Comparison of ENCODE assay signal across 8 cellular contexts in genomic region chr10:101783736-101784118, GRCh38. TPM values are rescaled to one million over a fixed set of nuclear protein-coding genes. Genes with fewer than 3 reads are reported as not detected.
A peak's percentile ranks its signal among the peaks of the same experiment; 100 is the strongest.
DNase-seq lines count a peak whose midpoint lies in the region; ATAC-seq, FAIRE-seq and TF ChIP-seq lines count a peak whose summit lies in the region.

No MANE protein-coding gene starts in this region.

- H3K9me3 ChIP-seq in astrocyte (ENCODE audit: insufficient read depth, low read depth, low read length) = no peaks in the 10 kb centered on the region
- no peaks in the 10 kb centered on the region for H3K9me3 ChIP-seq in mesenchymal stem cell (ENCODE audit: control insufficient read depth, low read length)

- H2AFZ ChIP-seq in astrocyte (ENCODE audit: low read depth, low read length) (no peak overlapping the region), mesenchymal stem cell (ENCODE audit: low read depth, low read length) (no peak overlapping the region)

- no peak overlapping the region for H4K91ac ChIP-seq in mesenchymal stem cell (ENCODE audit: low read length)

- H2BK12ac ChIP-seq in mesenchymal stem cell (ENCODE audit: low read length in 2 of 2) = no peak overlapping the region

- no peak overlapping the region for H2AK5ac ChIP-seq in mesenchymal stem cell (ENCODE audit: low read length, severe bottlenecking)

- H3K27ac ChIP-seq in astrocyte (ENCODE audit: low read depth, low read length) = peak overlapping the region; percentile 29
- peak overlapping the region; percentile 11 for H3K27ac ChIP-seq in mesenchymal stem cell (ENCODE audit: low read length, poor library complexity, severe bottlenecking)

- peaks cover 32% of the 10 kb centered on the region for H3K4me1 ChIP-seq in astrocyte (ENCODE audit: insufficient read depth, low read length)
- H3K4me1 ChIP-seq in mesenchymal stem cell (ENCODE audit: control insufficient read depth, insufficient read depth, low read depth, low read length) = peaks cover 36% of the 10 kb centered on the region

- DNase-seq in ACHN (peak; percentile 37), HFFc6 (no peak), astrocyte (ENCODE audit: low read depth) (no peak), mesenchymal stem cell (no peak), hypothalamus (lab: John Stamatoyannopoulos, UW) (no peak), cerebellum (ENCODE audit: low spot score) (no peak)

- no peaks in the 10 kb centered on the region; the same call in 1 of the 2 replicates for H3K9me3 Mint-ChIP-seq in HFFc6
- no peaks in the 10 kb centered on the region for H3K9me3 Mint-ChIP-seq in astrocyte (ENCODE audit: unreplicated experiment)

- H3K36me3 Mint-ChIP-seq in HFFc6 (ENCODE audit: low read depth) (peaks cover 14% of the 10 kb centered on the region), astrocyte (ENCODE audit: low read depth, unreplicated experiment) (peaks cover 3% of the 10 kb centered on the region)

- in situ Hi-C loops in ACHN (cut with HindIII; ENCODE audit: low pct_ligation_motif_present, low pct_unique_long_range_greater_than_20kb, low sequenced_read_pairs) = no loop called here

- TF ChIP-seq CTCF in HFFc6 (IDR thresholded peaks at IDR 0.05) = no peak
- TF ChIP-seq CTCF in astrocyte (IDR thresholded peaks at IDR 0.05; ENCODE audit: insufficient read depth, low read depth, low read length) = no peak

- H3K4me3 ChIP-seq in astrocyte (ENCODE audit: insufficient read depth, low read depth, low read length) = peak overlapping the region; percentile 83
- peak overlapping the region in 1 of 2 experiments; percentile 95 for H3K4me3 ChIP-seq in mesenchymal stem cell (ENCODE audit: insufficient read depth in 1 of 2, low read depth in 1 of 2, low read length in 2 of 2)

- peak overlapping the region; percentile 98 for H3K4me3 Mint-ChIP-seq in HFFc6
- peak overlapping the region; percentile 96 for H3K4me3 Mint-ChIP-seq in astrocyte (ENCODE audit: unreplicated experiment)

- H3K79me1 ChIP-seq in mesenchymal stem cell (replicated peaks; ENCODE audit: low read length, poor library complexity, severe bottlenecking) = peaks cover 15% of the 10 kb centered on the region

- H2BK5ac ChIP-seq in mesenchymal stem cell (ENCODE audit: low read depth, low read length, poor library complexity, severe bottlenecking) = no peak overlapping the region

- peak overlapping the region; percentile 69 for H4K8ac ChIP-seq in mesenchymal stem cell (ENCODE audit: low read length)

- peaks cover 7% of the 10 kb centered on the region for H3K27me3 ChIP-seq in astrocyte (ENCODE audit: insufficient read depth, low read length)
- peaks cover 2 to 11% of the 10 kb centered on the region in 2 experiments for H3K27me3 ChIP-seq in mesenchymal stem cell (ENCODE audit: control insufficient read depth in 1 of 2, insufficient read depth in 1 of 2, low read length in 2 of 2)

- no peak for FAIRE-seq in astrocyte (lab: Jason Lieb, UNC)

- H3K36me3 ChIP-seq in astrocyte (ENCODE audit: insufficient read depth, low read length) = peaks cover 32% of the 10 kb centered on the region
- H3K36me3 ChIP-seq in mesenchymal stem cell (ENCODE audit: control insufficient read depth in 1 of 2, insufficient read depth in 2 of 2, low read depth in 1 of 2, low read length in 2 of 2) = peaks cover 33 to 54% of the 10 kb centered on the region in 2 experiments

- no peak overlapping the region for H2BK15ac ChIP-seq in mesenchymal stem cell (ENCODE audit: low read depth, poor library complexity, severe bottlenecking)

- H3K27me3 Mint-ChIP-seq in HFFc6 (ENCODE audit: insufficient read depth) = peaks cover 9% of the 10 kb centered on the region
- H3K27me3 Mint-ChIP-seq in astrocyte (ENCODE audit: low read depth, unreplicated experiment) = peaks cover 4% of the 10 kb centered on the region

- H3K18ac ChIP-seq in mesenchymal stem cell (ENCODE audit: low read depth in 1 of 2, low read length in 2 of 2) = no peak overlapping the region

- 70% methylated on average over 10 of the region's 10 CpGs for WGBS in mesenchymal stem cell

- H3K4me1 Mint-ChIP-seq in HFFc6 (ENCODE audit: low read depth) (peaks cover 51% of the 10 kb centered on the region), astrocyte (ENCODE audit: low read depth, unreplicated experiment) (peaks cover 11% of the 10 kb centered on the region)

- no peak overlapping the region for H3K23ac ChIP-seq in mesenchymal stem cell (ENCODE audit: low read length in 2 of 2)

- H3K4ac ChIP-seq in mesenchymal stem cell (ENCODE audit: low read depth in 1 of 2, low read length in 2 of 2) = peak overlapping the region in 1 of 2 experiments; percentile 18

- H3K27ac Mint-ChIP-seq in HFFc6 (peak overlapping the region; percentile 94), astrocyte (ENCODE audit: unreplicated experiment) (peak overlapping the region; percentile 1)

- H3K9ac ChIP-seq in astrocyte (ENCODE audit: low read length) (peak overlapping the region; percentile 93), mesenchymal stem cell (ENCODE audit: low read length) (peak overlapping the region; percentile 95)

- H4K20me1 ChIP-seq in astrocyte (ENCODE audit: insufficient read depth, low read length) = peaks cover 68% of the 10 kb centered on the region

- H3K4me2 ChIP-seq in astrocyte (ENCODE audit: low read length) = peak overlapping the region; percentile 89
- H3K4me2 ChIP-seq in mesenchymal stem cell (ENCODE audit: low read length, poor library complexity, severe bottlenecking) = peak overlapping the region; percentile 62

- no peak overlapping the region for H3K14ac ChIP-seq in mesenchymal stem cell (ENCODE audit: low read length in 2 of 2)

- H3K79me2 ChIP-seq in astrocyte (ENCODE audit: insufficient read depth, low read length) = peaks cover 22% of the 10 kb centered on the region

- no peak overlapping the region for H2BK120ac ChIP-seq in mesenchymal stem cell (ENCODE audit: low read depth, low read length)

- ATAC-seq in GM19395 (IDR thresholded peaks at IDR 0.05; ENCODE audit: unreplicated experiment) (no peak), GM21526 (IDR thresholded peaks at IDR 0.05; ENCODE audit: low FRiP score, unreplicated experiment) (no peak)

RNA-seq across cellular contexts. Expression of gene NPM3, which starts 0.5 kb away (rescaled TPM):
- 10 to 100 TPM; 51.8 to 64.6 (median 54.8) TPM for total RNA-seq in HFFc6 (2021; fragmentation: NEBNext Ultra II Directional; extraction: Animal tissue kit (Norgen Biotek cat#: 25700))
- total RNA-seq in astrocyte (36.5 and 40.7 TPM in 2 replicates), cerebellum (13.0 TPM)
- polyA plus RNA-seq in mesenchymal stem cell (2013, experiment 1 of 2) = 35.4 TPM
- polyA plus RNA-seq in mesenchymal stem cell (2013, experiment 2 of 2) = 33.5 TPM

RNA-seq across cellular contexts. Expression of gene FGF8, which starts 7.8 kb away (rescaled TPM):
- not detected for total RNA-seq in HFFc6 (2021; fragmentation: NEBNext Ultra II Directional; extraction: Animal tissue kit (Norgen Biotek cat#: 25700))
- 0.61 TPM in 1 of 2 replicates, not detected in the other for total RNA-seq in astrocyte
- polyA plus RNA-seq in mesenchymal stem cell (2013, experiment 1 of 2) = not detected
- not detected for polyA plus RNA-seq in mesenchymal stem cell (2013, experiment 2 of 2)
- 1.2 TPM for total RNA-seq in cerebellum

RNA-seq across cellular contexts. Expression of gene OGA, which starts 34.5 kb away (rescaled TPM):
- total RNA-seq in HFFc6 (2021; fragmentation: NEBNext Ultra II Directional; extraction: Animal tissue kit (Norgen Biotek cat#: 25700)) = 10 to 100 TPM; 56.2 to 61.6 (median 59.1) TPM
- total RNA-seq in astrocyte (106 and 119 TPM in 2 replicates), cerebellum (295 TPM)
- polyA plus RNA-seq in mesenchymal stem cell (2013, experiment 1 of 2) = 40.9 TPM
- polyA plus RNA-seq in mesenchymal stem cell (2013, experiment 2 of 2) = 39.4 TPM

RNA-seq across cellular contexts. Expression of gene KCNIP2, which starts 59.9 kb away (rescaled TPM):
- total RNA-seq in HFFc6 (2021; fragmentation: NEBNext Ultra II Directional; extraction: Animal tissue kit (Norgen Biotek cat#: 25700)) = 1 to 10 TPM in 1 of 6 experiments, under 1 TPM in 5; 0.31 to 1.3 (median 0.50) TPM
- 1.9 and 2.5 TPM in 2 replicates for total RNA-seq in astrocyte
- 0.25 TPM for polyA plus RNA-seq in mesenchymal stem cell (2013, experiment 1 of 2)
- polyA plus RNA-seq in mesenchymal stem cell (2013, experiment 2 of 2) = 0.23 TPM
- total RNA-seq in cerebellum = 8.3 TPM
